In genomic region chr1:31548899-31549806, GRCh38 we compare ENCODE assay signal across 8 cellular contexts. TPM values are rescaled to one million over a fixed set of nuclear protein-coding genes. Genes with fewer than 3 reads are reported as not detected.
DNase-seq lines count a peak whose midpoint lies in the region; ATAC-seq and TF ChIP-seq lines count a peak whose summit lies in the region.

No MANE protein-coding gene starts in this region.

- peak overlapping the region; percentile 47 for H3K4me3 Mint-ChIP-seq in T-helper 1 cell treated with Interleukin-12 subunit alpha and Interleukin-12 subunit beta and Interleukin-4 antibody, amounts not matched to agents 30 μg/mL and 1 μg/mL, for 36 hours

- TF ChIP-seq CTCF in GM12872 (IDR thresholded peaks at IDR 0.05; ENCODE audit: insufficient read depth, low read depth, low read length) (peak; percentile 89), ascending aorta (IDR thresholded peaks at IDR 0.05) (peak; percentile 90 to 91 (median 91)), retinal pigment epithelial cell (conservative IDR thresholded peaks at IDR 0.05; ENCODE audit: low read depth, low read length) (peak; percentile 90)

- H3K4me3 ChIP-seq in ascending aorta, result peak overlapping the region; percentile 29 to 36
- peak overlapping the region; percentile 45 for H3K4me3 ChIP-seq in retinal pigment epithelial cell (ENCODE audit: low read length)

- H3K36me3 Mint-ChIP-seq in T-helper 1 cell treated with Interleukin-12 subunit alpha and Interleukin-12 subunit beta and Interleukin-4 antibody, amounts not matched to agents 30 μg/mL and 1 μg/mL, for 36 hours (ENCODE audit: low read depth), result no peaks in the 10 kb centered on the region

- DNase-seq in NCI-H146 (lab: John Stamatoyannopoulos, UW), result peak; percentile 69
- peak in 1 of 2 donors; percentile 94 for DNase-seq in ascending aorta (ENCODE audit: low spot score in 2 of 2)
- peak; percentile 81 for DNase-seq in hepatic stellate cell (ENCODE audit: low spot score)
- DNase-seq in retinal pigment epithelial cell (ENCODE audit: low read depth), result peak; percentile 42

- H3K27me3 Mint-ChIP-seq in T-helper 1 cell treated with Interleukin-12 subunit alpha and Interleukin-12 subunit beta and Interleukin-4 antibody, amounts not matched to agents 30 μg/mL and 1 μg/mL, for 36 hours (ENCODE audit: low read depth), result peaks cover 19% of the 10 kb centered on the region

- H3K9me3 ChIP-seq in ascending aorta, result no peaks in the 10 kb centered on the region

- intact Hi-C loops in ascending aorta (cut with DNase I), result loop anchor here (2.0 to 10.0 kb wide), 4 partner anchors 127 to 764 kb away; no protein-coding TSS in a partner anchor

- H3K4me1 Mint-ChIP-seq in T-helper 1 cell treated with Interleukin-12 subunit alpha and Interleukin-12 subunit beta and Interleukin-4 antibody, amounts not matched to agents 30 μg/mL and 1 μg/mL, for 36 hours (ENCODE audit: low read depth), result peaks cover 7% of the 10 kb centered on the region

- H3K27ac ChIP-seq in ascending aorta, result no peak overlapping the region

- H3K9me3 Mint-ChIP-seq in T-helper 1 cell treated with Interleukin-12 subunit alpha and Interleukin-12 subunit beta and Interleukin-4 antibody, amounts not matched to agents 30 μg/mL and 1 μg/mL, for 36 hours, result no peaks in the 10 kb centered on the region

- peak; percentile 73 for ATAC-seq in HG02763 (IDR thresholded peaks at IDR 0.05; ENCODE audit: unreplicated experiment)
- no peak for ATAC-seq in GM18873 (IDR thresholded peaks at IDR 0.05; ENCODE audit: low FRiP score, unreplicated experiment)

- H3K36me3 ChIP-seq in ascending aorta, result no peaks in the 10 kb centered on the region

- peaks cover 2 to 11% of the 10 kb centered on the region in 2 donors for H3K4me1 ChIP-seq in ascending aorta

- H3K27me3 ChIP-seq in ascending aorta, result no peaks in the 10 kb centered on the region

- H3K27ac Mint-ChIP-seq in T-helper 1 cell treated with Interleukin-12 subunit alpha and Interleukin-12 subunit beta and Interleukin-4 antibody, amounts not matched to agents 30 μg/mL and 1 μg/mL, for 36 hours, result no peak overlapping the region

RNA-seq across cellular contexts. Expression of gene TINAGL1, which starts 27.2 kb away (rescaled TPM):
- total RNA-seq in ascending aorta, result 1,807 TPM
